ENCODE assay signal across 16 cellular contexts in the genomic region with DNA sequence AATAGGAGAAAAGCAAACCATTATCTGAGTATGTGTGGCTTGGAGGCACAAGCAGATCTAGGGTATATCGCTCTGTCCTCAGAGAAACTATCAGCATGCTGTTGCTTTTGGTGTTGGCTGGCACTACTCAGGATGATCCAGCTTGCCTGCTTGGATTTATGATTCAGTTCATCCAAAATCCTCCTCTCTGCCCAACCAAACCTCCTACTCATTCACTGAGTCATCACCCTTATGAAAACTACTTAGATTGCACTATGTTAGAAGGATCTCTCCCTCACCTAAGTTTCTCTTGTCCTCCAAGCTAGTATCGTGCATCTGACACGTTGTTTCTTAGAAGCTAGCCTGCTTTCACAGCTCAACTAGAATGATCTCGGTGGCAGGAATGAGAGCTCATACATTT. TPM values are rescaled to one million over a fixed set of nuclear protein-coding genes. Genes with fewer than 3 reads are reported as not detected.
A peak's percentile ranks its signal among the peaks of the same experiment; 100 is the strongest.
DNase-seq lines count a peak whose midpoint lies in the region; ATAC-seq and TF ChIP-seq lines count a peak whose summit lies in the region.
"Had no signal": no experiment of that assay in that cellular context is flagged by ENCODE, and none has a peak within 500 bp of the region (broad histone marks: within the 10 kb centered on the region; RNA-seq: fewer than 3 reads in every experiment).

No MANE protein-coding gene starts in this region.

- peaks cover 18 to 34% of the 10 kb centered on the region in 2 donors for H3K4me1 ChIP-seq in thyroid gland

- H3K27me3 Mint-ChIP-seq in activated naive CD8-positive, alpha-beta T cell treated with anti-CD3 and anti-CD28 coated beads, Interleukin-2, amount 50 U/mL, for 24 hours = no peaks in the 10 kb centered on the region
- H3K27me3 Mint-ChIP-seq in activated naive CD8-positive, alpha-beta T cell treated with anti-CD3 and anti-CD28 coated beads for 36 hours = no peaks in the 10 kb centered on the region

- intact Hi-C loops in thyroid gland (cut with DNase I) = no loop called here

- peak; percentile 43 for ATAC-seq in activated naive CD8-positive, alpha-beta T cell treated with anti-CD3 and anti-CD28 coated beads, Interleukin-2, amount 50 U/mL, for 24 hours
- ATAC-seq in GM18498 (IDR thresholded peaks at IDR 0.05; ENCODE audit: unreplicated experiment) = no peak

- peaks cover 4% of the 10 kb centered on the region for H3K4me1 Mint-ChIP-seq in activated naive CD8-positive, alpha-beta T cell treated with anti-CD3 and anti-CD28 coated beads, Interleukin-2, amount 50 U/mL, for 24 hours
- H3K4me1 Mint-ChIP-seq in activated naive CD8-positive, alpha-beta T cell treated with anti-CD3 and anti-CD28 coated beads for 36 hours = peaks cover 5% of the 10 kb centered on the region
- H3K4me1 Mint-ChIP-seq: activated CD4-positive, alpha-beta memory T cell treated with anti-CD3 and anti-CD28 coated beads, Interleukin-2, amount 10 ng/mL, durations not matched to agents 7 days and 5 days had no signal

- no peaks in the 10 kb centered on the region for H3K9me3 ChIP-seq in thyroid gland

- H3K27ac ChIP-seq in thyroid gland = peak overlapping the region in 2 of 3 donors; percentile 86 to 88

- H3K27ac Mint-ChIP-seq in activated naive CD8-positive, alpha-beta T cell treated with anti-CD3 and anti-CD28 coated beads, Interleukin-2, amount 50 U/mL, for 24 hours = no peak overlapping the region
- H3K27ac Mint-ChIP-seq in activated naive CD8-positive, alpha-beta T cell treated with anti-CD3 and anti-CD28 coated beads for 36 hours = no peak overlapping the region
- H3K27ac Mint-ChIP-seq: activated CD4-positive, alpha-beta memory T cell treated with anti-CD3 and anti-CD28 coated beads, Interleukin-2, amount 10 ng/mL, durations not matched to agents 7 days and 5 days; T-helper 1 cell treated with Interleukin-12 subunit alpha and Interleukin-12 subunit beta and Interleukin-4 antibody, amounts not matched to agents 30 μg/mL and 1 μg/mL, for 36 hours had no signal

- H3K36me3 Mint-ChIP-seq in activated naive CD8-positive, alpha-beta T cell treated with anti-CD3 and anti-CD28 coated beads, Interleukin-2, amount 50 U/mL, for 24 hours (ENCODE audit: low read depth) = no peaks in the 10 kb centered on the region
- H3K36me3 Mint-ChIP-seq in activated naive CD8-positive, alpha-beta T cell treated with anti-CD3 and anti-CD28 coated beads for 36 hours = peaks cover 2% of the 10 kb centered on the region

- WGBS in thyroid gland, 2 donors = 68 to 74% methylated on average over 4 of the region's 4 CpGs

- H3K4me3 Mint-ChIP-seq in activated naive CD8-positive, alpha-beta T cell treated with anti-CD3 and anti-CD28 coated beads, Interleukin-2, amount 50 U/mL, for 24 hours = no peak overlapping the region
- no peak overlapping the region for H3K4me3 Mint-ChIP-seq in activated naive CD8-positive, alpha-beta T cell treated with anti-CD3 and anti-CD28 coated beads for 36 hours
- H3K4me3 Mint-ChIP-seq: activated CD4-positive, alpha-beta memory T cell treated with anti-CD3 and anti-CD28 coated beads, Interleukin-2, amount 10 ng/mL, durations not matched to agents 7 days and 5 days; T-helper 1 cell treated with Interleukin-12 subunit alpha and Interleukin-12 subunit beta and Interleukin-4 antibody, amounts not matched to agents 30 μg/mL and 1 μg/mL, for 36 hours had no signal

- no peak for DNase-seq in activated naive CD8-positive, alpha-beta T cell treated with anti-CD3 and anti-CD28 coated beads, Interleukin-2, amount 50 U/mL, for 24 hours
- no peak for DNase-seq in activated naive CD8-positive, alpha-beta T cell treated with anti-CD3 and anti-CD28 coated beads for 36 hours
- DNase-seq in T1000 (lab: John Stamatoyannopoulos, UW) (peak; percentile 3), fibroblast of villous mesenchyme (ENCODE audit: low read depth) (peak; percentile 34), thyroid gland (no peak), AML-193 (lab: John Stamatoyannopoulos, UW) (no peak)
- DNase-seq in stimulated activated CD4-positive, alpha-beta T cell treated with anti-CD3 and anti-CD28 coated beads, Interleukin-4, amount 100 ng/mL, for 4 hours = no peak
- DNase-seq: activated CD4-positive, alpha-beta memory T cell treated with anti-CD3 and anti-CD28 coated beads, Interleukin-2, amount 10 ng/mL, durations not matched to agents 7 days and 5 days; activated effector memory CD4-positive, alpha-beta T cell treated with anti-CD3 and anti-CD28 coated beads, Interleukin-2, amount 50 U/mL, for 16 hours; DMS53; GOT3; mesenchymal stem cell; NCI-H2227 treated with DMSO at 0.1 percent for 48 hours; OCI-M1 had no signal

- no peak for TF ChIP-seq POLR2A in thyroid gland (IDR thresholded peaks at IDR 0.05)

- no peak for TF ChIP-seq CTCF in fibroblast of villous mesenchyme (IDR thresholded peaks at IDR 0.05; ENCODE audit: insufficient read depth, low read depth, low read length)
- no peak for TF ChIP-seq CTCF in thyroid gland (IDR thresholded peaks at IDR 0.05)

- no peaks in the 10 kb centered on the region for H3K36me3 ChIP-seq in thyroid gland

- H3K27me3 ChIP-seq in thyroid gland = no peaks in the 10 kb centered on the region

- no peaks in the 10 kb centered on the region for H3K9me3 Mint-ChIP-seq in activated naive CD8-positive, alpha-beta T cell treated with anti-CD3 and anti-CD28 coated beads, Interleukin-2, amount 50 U/mL, for 24 hours
- peaks cover 1% of the 10 kb centered on the region for H3K9me3 Mint-ChIP-seq in activated naive CD8-positive, alpha-beta T cell treated with anti-CD3 and anti-CD28 coated beads for 36 hours
- H3K9me3 Mint-ChIP-seq: T-helper 1 cell treated with Interleukin-12 subunit alpha and Interleukin-12 subunit beta and Interleukin-4 antibody, amounts not matched to agents 30 μg/mL and 1 μg/mL, for 36 hours had no signal

- H3K4me3 ChIP-seq in fibroblast of villous mesenchyme (ENCODE audit: low read depth, low read length) (no peak overlapping the region), thyroid gland (replicated peaks in 1 of 3) (no peak overlapping the region)

RNA-seq across cellular contexts. Expression of a gene that starts 14.2 kb away (rescaled TPM):
- 1 to 10 TPM; 6.3 to 8.0 TPM for total RNA-seq in activated naive CD8-positive, alpha-beta T cell treated with anti-CD3 and anti-CD28 coated beads for 36 hours
- total RNA-seq in fibroblast of villous mesenchyme = 1.3 and 2.6 TPM in 2 replicates
- total RNA-seq in thyroid gland = 10 to 100 TPM; 14.9 to 31.4 (median 23.6) TPM

Comparison
In these comparisons a context has a peak if more than half of its experiments do, and no peak if none do; other contexts are left out.
1. DNase-seq: peak in T1000 (single experiment) and fibroblast of villous mesenchyme (single experiment); none in activated naive CD8-positive, alpha-beta T cell treated with anti-CD3 and anti-CD28 coated beads, Interleukin-2, amount 50 U/mL, for 24 hours (single experiment), activated naive CD8-positive, alpha-beta T cell treated with anti-CD3 and anti-CD28 coated beads for 36 hours (single experiment), thyroid gland (0 of 2), stimulated activated CD4-positive, alpha-beta T cell treated with anti-CD3 and anti-CD28 coated beads, Interleukin-4, amount 100 ng/mL, for 4 hours (0 of 2) and AML-193 (0 of 2).